22 cellular contexts compared by ENCODE assay signal in the genomic region with DNA sequence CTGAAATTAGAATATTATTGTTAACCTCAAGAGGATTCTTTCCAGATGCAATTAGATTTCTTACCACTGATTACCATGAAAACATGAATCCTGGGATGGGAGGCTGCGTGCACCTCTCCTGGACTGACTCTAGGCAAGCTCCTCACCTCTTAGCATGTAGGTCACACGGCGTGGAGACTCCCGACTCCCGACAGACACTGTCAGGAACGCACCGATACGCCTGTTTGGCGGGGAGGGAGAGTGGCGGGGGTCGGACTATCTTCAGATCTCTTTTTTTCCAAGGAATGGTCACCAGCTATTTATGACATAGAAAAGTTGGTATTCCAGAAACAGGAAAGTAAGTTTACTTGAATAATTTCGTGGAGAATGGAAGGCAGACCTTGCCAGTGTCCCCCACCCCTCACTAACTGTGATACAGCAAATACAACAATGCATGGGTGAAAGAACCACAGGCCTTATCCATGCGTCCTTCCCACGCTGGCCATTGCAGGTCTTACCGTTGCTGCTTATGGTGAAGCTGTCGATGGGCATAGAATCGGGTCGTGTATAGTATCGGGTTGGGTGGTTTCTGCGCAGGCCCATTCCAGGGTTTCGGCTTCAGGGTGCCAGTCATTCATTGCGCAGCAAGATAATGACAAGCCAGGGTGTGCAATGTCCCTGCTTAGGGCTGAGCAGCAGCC.
DNase-seq lines count a peak whose midpoint lies in the region; ATAC-seq and FAIRE-seq lines count a peak whose summit lies in the region.
"Had no signal": no experiment of that assay in that cellular context is flagged by ENCODE, and none has a peak within 500 bp of the region (broad histone marks: within the 10 kb centered on the region; RNA-seq: fewer than 3 reads in every experiment).

No MANE protein-coding gene starts in this region.

- H3K4me1 Mint-ChIP-seq in activated T-helper 17 cell treated with anti-CD3 and anti-CD28 coated beads, Interleukin-2, amount 50 U/mL, for 72 hours = peaks cover 19% of the 10 kb centered on the region
- H3K4me1 Mint-ChIP-seq in activated CD4-positive, alpha-beta T cell treated with anti-CD3 and anti-CD28 coated beads, Interleukin-2, amount 10 ng/mL, durations not matched to agents 7 days and 5 days = no peaks in the 10 kb centered on the region
- H3K4me1 Mint-ChIP-seq: B cell, CD14-positive monocyte had no signal

- no peak overlapping the region for H3K18ac ChIP-seq in neuronal stem cell (ENCODE audit: low read length)

- no peak overlapping the region for H2BK5ac ChIP-seq in neuronal stem cell (ENCODE audit: low read length)

- H3K27me3 ChIP-seq in neuronal stem cell (ENCODE audit: control insufficient read depth in 3 of 3, insufficient read depth in 3 of 3, low read depth in 1 of 3, low read length in 3 of 3) = no peaks in the 10 kb centered on the region

- no peak overlapping the region for H3K9ac ChIP-seq in neuronal stem cell (ENCODE audit: low read depth, low read length, poor library complexity)

- H4K8ac ChIP-seq in neuronal stem cell (ENCODE audit: low read depth, low read length) = no peak overlapping the region

- no peak for DNase-seq in activated naive CD4-positive, alpha-beta T cell treated with anti-CD3 and anti-CD28 coated beads, Interleukin-2, amount 50 U/mL, for 72 hours (ENCODE audit: low spot score in 2 of 2)
- no peak for DNase-seq in activated naive CD4-positive, alpha-beta T cell treated with anti-CD3 and anti-CD28 coated beads, Interleukin-2, amount 50 U/mL, for 16 hours
- no peak for DNase-seq in neuronal stem cell (ENCODE audit: low spot score)
- DNase-seq in urothelium cell line (ENCODE audit: low spot score) = no peak
- DNase-seq in activated CD4-positive, alpha-beta T cell treated with anti-CD3 and anti-CD28 coated beads, Interleukin-2, amount 10 ng/mL, durations not matched to agents 7 days and 5 days = no peak
- DNase-seq in hypothalamus (lab: John Stamatoyannopoulos, UW) = no peak
- DNase-seq: GDM1; KG1; NCI-H1092 treated with DMSO at 0.1 percent for 48 hours; NCI-H146; NCI-H2029 treated with DMSO at 0.1 percent for 48 hours; NCI-H226; NCI-H510A treated with DMSO at 0.1 percent for 48 hours; NCI-H748 treated with DMSO at 0.1 percent for 48 hours; NK-92 treated with Interleukin-12 subunit alpha and Interleukin-12 subunit beta, amount 100 ng/mL, for 24 hours had no signal

- H3K4me1 ChIP-seq in neuronal stem cell (ENCODE audit: control insufficient read depth in 2 of 2, insufficient read depth in 1 of 2, low read depth in 1 of 2, low read length in 2 of 2) = no peaks in the 10 kb centered on the region
- H3K4me1 ChIP-seq: A549 had no signal

- POLR2A ChIA-PET in activated CD4-positive, alpha-beta T cell treated with anti-CD3 and anti-CD28 coated beads, Interleukin-2, amount 10 ng/mL, durations not matched to agents 7 days and 5 days (lab: Charles Lee) = interaction anchor here (0.6 kb wide), 1 partner anchor 238 kb away, joined by 3 read pairs; no protein-coding TSS in a partner anchor

- no peak overlapping the region for H3K4me3 Mint-ChIP-seq in activated T-helper 17 cell treated with anti-CD3 and anti-CD28 coated beads, Interleukin-2, amount 50 U/mL, for 72 hours
- H3K4me3 Mint-ChIP-seq in activated CD4-positive, alpha-beta T cell treated with anti-CD3 and anti-CD28 coated beads, Interleukin-2, amount 10 ng/mL, durations not matched to agents 7 days and 5 days = no peak overlapping the region
- H3K4me3 Mint-ChIP-seq: B cell, CD14-positive monocyte had no signal

- H3K36me3 Mint-ChIP-seq in activated naive CD4-positive, alpha-beta T cell treated with anti-CD3 and anti-CD28 coated beads, Interleukin-2, amount 50 U/mL, for 72 hours = peaks cover 33 to 44% of the 10 kb centered on the region in 2 donors
- H3K36me3 Mint-ChIP-seq in activated T-helper 17 cell treated with anti-CD3 and anti-CD28 coated beads, Interleukin-2, amount 50 U/mL, for 72 hours (ENCODE audit: low read depth) = peaks cover 100% of the 10 kb centered on the region
- H3K36me3 Mint-ChIP-seq in activated CD4-positive, alpha-beta T cell treated with anti-CD3 and anti-CD28 coated beads, Interleukin-2, amount 10 ng/mL, durations not matched to agents 7 days and 5 days (ENCODE audit: low read depth) = peaks cover 79% of the 10 kb centered on the region

- no peak overlapping the region for H2BK15ac ChIP-seq in neuronal stem cell (ENCODE audit: low read length)

- no peak overlapping the region for H3K14ac ChIP-seq in neuronal stem cell (ENCODE audit: low read length)

- H3K9me3 Mint-ChIP-seq in activated naive CD4-positive, alpha-beta T cell treated with anti-CD3 and anti-CD28 coated beads, Interleukin-2, amount 50 U/mL, for 72 hours = no peaks in the 10 kb centered on the region
- H3K9me3 Mint-ChIP-seq in activated T-helper 17 cell treated with anti-CD3 and anti-CD28 coated beads, Interleukin-2, amount 50 U/mL, for 72 hours = no peaks in the 10 kb centered on the region
- H3K9me3 Mint-ChIP-seq in activated CD4-positive, alpha-beta T cell treated with anti-CD3 and anti-CD28 coated beads, Interleukin-2, amount 10 ng/mL, durations not matched to agents 7 days and 5 days = no peaks in the 10 kb centered on the region

- no peak overlapping the region for H4K91ac ChIP-seq in neuronal stem cell (ENCODE audit: low read depth, low read length, poor library complexity)

- peak overlapping the region; percentile 22 for H3K23ac ChIP-seq in neuronal stem cell (ENCODE audit: low read depth, low read length, poor library complexity)

- H2AK5ac ChIP-seq in neuronal stem cell (ENCODE audit: low read depth, low read length) = no peak overlapping the region

- peak overlapping the region; percentile 60 to 81 for H3K27ac Mint-ChIP-seq in activated naive CD4-positive, alpha-beta T cell treated with anti-CD3 and anti-CD28 coated beads, Interleukin-2, amount 50 U/mL, for 72 hours
- peak overlapping the region; percentile 65 for H3K27ac Mint-ChIP-seq in activated T-helper 17 cell treated with anti-CD3 and anti-CD28 coated beads, Interleukin-2, amount 50 U/mL, for 72 hours
- no peak overlapping the region for H3K27ac Mint-ChIP-seq in activated CD4-positive, alpha-beta T cell treated with anti-CD3 and anti-CD28 coated beads, Interleukin-2, amount 10 ng/mL, durations not matched to agents 7 days and 5 days
- H3K27ac Mint-ChIP-seq: B cell had no signal

- no peaks in the 10 kb centered on the region for H3K79me1 ChIP-seq in neuronal stem cell (ENCODE audit: low read depth, low read length)

- H2BK120ac ChIP-seq in neuronal stem cell (ENCODE audit: low read depth, low read length) = peak overlapping the region; percentile 61

- no peak overlapping the region for H3K4ac ChIP-seq in neuronal stem cell (ENCODE audit: low read length)

- no peak overlapping the region for H2BK12ac ChIP-seq in neuronal stem cell (ENCODE audit: low read length)

- H3K36me3 ChIP-seq in neuronal stem cell (replicated peaks in 1 of 2; ENCODE audit: control insufficient read depth in 2 of 2, insufficient read depth in 2 of 2, low read length in 2 of 2) = peaks cover 42 to 80% of the 10 kb centered on the region in 2 donors

- no peak overlapping the region for H3K27ac ChIP-seq in neuronal stem cell (replicated peaks; ENCODE audit: low read length)
- H3K27ac ChIP-seq: A549 had no signal

- H3K4me3 ChIP-seq in neuronal stem cell (ENCODE audit: low read length in 2 of 2) = no peak overlapping the region
- H3K4me3 ChIP-seq: A549 had no signal

- no peaks in the 10 kb centered on the region for H3K9me3 ChIP-seq in neuronal stem cell (replicated peaks in 1 of 2; ENCODE audit: control insufficient read depth in 2 of 2, insufficient read depth in 1 of 2, low read depth in 1 of 2, low read length in 2 of 2)
- H3K9me3 ChIP-seq: A549 had no signal

- ATAC-seq in activated naive CD4-positive, alpha-beta T cell treated with anti-CD3 and anti-CD28 coated beads, Interleukin-2, amount 50 U/mL, for 72 hours = no peak
- no peak for ATAC-seq in activated T-helper 17 cell treated with anti-CD3 and anti-CD28 coated beads, Interleukin-2, amount 50 U/mL, for 72 hours (replicated peaks)
- ATAC-seq: A549 had no signal

- no peaks in the 10 kb centered on the region for H3K27me3 Mint-ChIP-seq in activated T-helper 17 cell treated with anti-CD3 and anti-CD28 coated beads, Interleukin-2, amount 50 U/mL, for 72 hours
- H3K27me3 Mint-ChIP-seq in activated CD4-positive, alpha-beta T cell treated with anti-CD3 and anti-CD28 coated beads, Interleukin-2, amount 10 ng/mL, durations not matched to agents 7 days and 5 days = no peaks in the 10 kb centered on the region
- H3K27me3 Mint-ChIP-seq: B cell had no signal

- H2AFZ ChIP-seq in neuronal stem cell (ENCODE audit: low read length) = no peak overlapping the region

- peak; percentile 86 for FAIRE-seq in urothelium cell line (lab: Jason Lieb, UNC)
- FAIRE-seq: A549, D721Med, HTR-8/SVneo, RCC 7860 had no signal

- no peak overlapping the region for H3K4me2 ChIP-seq in neuronal stem cell (ENCODE audit: insufficient read depth, low read length, poor library complexity, severe bottlenecking)
- H3K4me2 ChIP-seq: A549 had no signal

- CTCF ChIA-PET in activated CD4-positive, alpha-beta T cell treated with anti-CD3 and anti-CD28 coated beads, Interleukin-2, amount 10 ng/mL, durations not matched to agents 7 days and 5 days (lab: Charles Lee) = interaction anchor here (1.4 kb wide), 1 partner anchor 10 kb away, joined by 4 read pairs; no protein-coding TSS in a partner anchor

- WGBS in neuronal stem cell (ENCODE audit: extremely low coverage in 2 of 2, insufficient read length in 2 of 2, insufficient replicate concordance in 1 of 2), 2 donors = no CpG with 5 or more reads among the region's 22 CpGs
